Comparison of ENCODE assay signal across 8 cellular contexts in the genomic region with DNA sequence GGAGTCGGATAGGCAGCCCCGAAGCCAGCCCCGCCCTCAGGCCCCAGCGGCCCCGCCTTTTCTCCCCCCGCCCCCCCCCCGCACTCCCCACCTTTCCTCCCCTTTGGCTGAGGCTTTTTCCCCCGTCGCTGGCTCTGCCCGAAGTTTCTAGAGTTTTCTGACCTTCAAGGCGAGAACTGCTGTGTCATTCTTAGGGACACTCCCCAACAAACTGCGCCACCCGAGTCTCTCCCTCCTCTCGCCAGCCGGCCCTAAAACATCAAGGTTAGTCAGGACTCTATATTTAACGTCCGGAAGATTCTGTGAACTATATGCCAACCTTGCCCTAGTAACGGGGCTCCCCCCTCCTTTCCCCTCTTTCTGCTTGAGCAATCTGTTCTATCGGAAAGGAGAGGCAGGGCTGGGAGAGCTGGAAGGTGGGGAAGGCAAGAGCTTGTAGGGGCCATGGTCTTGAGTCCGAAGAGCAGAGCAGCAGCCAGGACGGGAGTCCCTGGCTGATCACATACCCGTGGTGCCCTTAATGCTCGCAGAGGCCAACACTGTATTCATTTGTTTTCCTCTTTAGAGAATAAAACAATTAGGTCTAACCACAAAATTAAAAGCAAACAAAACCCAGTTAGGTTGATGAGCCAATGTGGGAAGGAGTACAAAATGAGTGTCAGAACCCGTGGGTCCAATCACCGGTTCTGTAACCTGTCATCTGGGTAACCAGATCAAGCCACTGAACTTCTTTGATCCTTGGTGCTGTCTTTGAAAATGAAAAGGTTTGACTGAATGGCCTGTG. TPM values are rescaled to one million over a fixed set of nuclear protein-coding genes. Genes with fewer than 3 reads are reported as not detected.
DNase-seq lines count a peak whose midpoint lies in the region; ATAC-seq and TF ChIP-seq lines count a peak whose summit lies in the region.

No MANE protein-coding gene starts in this region.

- no peaks in the 10 kb centered on the region for H3K9me3 Mint-ChIP-seq in activated naive CD4-positive, alpha-beta T cell treated with anti-CD3 and anti-CD28 coated beads for 36 hours

- H3K79me2 ChIP-seq in neural cell (replicated peaks; ENCODE audit: insufficient read depth, low read length), result no peaks in the 10 kb centered on the region

- H3K27ac Mint-ChIP-seq in activated naive CD4-positive, alpha-beta T cell treated with anti-CD3 and anti-CD28 coated beads for 36 hours, result peak overlapping the region; percentile 92

- no peak for TF ChIP-seq RAD21 in neural cell (conservative IDR thresholded peaks at IDR 0.05)

- no peaks in the 10 kb centered on the region for H3K36me3 Mint-ChIP-seq in activated naive CD4-positive, alpha-beta T cell treated with anti-CD3 and anti-CD28 coated beads for 36 hours (ENCODE audit: low read depth)

- 0 to 1% methylated on average over 9 to 19 of the region's 25 CpGs for WGBS in gastroesophageal sphincter (ENCODE audit: low coverage in 1 of 2), 2 donors

- H3K9me3 ChIP-seq in gastroesophageal sphincter, result no peaks in the 10 kb centered on the region
- no peaks in the 10 kb centered on the region for H3K9me3 ChIP-seq in neural cell (ENCODE audit: low read length)
- H3K9me3 ChIP-seq in tibial artery, result no peaks in the 10 kb centered on the region

- intact Hi-C loops in activated naive CD4-positive, alpha-beta T cell treated with anti-CD3 and anti-CD28 coated beads for 36 hours (cut with micrococcal nuclease), result loop anchor here (2.0 to 10.0 kb wide), 3 partner anchors 25 to 1153 kb away; partner anchors contain the start of gene MICB
- intact Hi-C loops in tibial artery (cut with DNase I; ENCODE audit: low total_unique reads), result no loop called here

- TF ChIP-seq POLR2A in gastroesophageal sphincter (IDR thresholded peaks at IDR 0.05), result peak; percentile 50 to 58

- no peaks in the 10 kb centered on the region for H4K20me1 ChIP-seq in neural cell (ENCODE audit: insufficient read depth)

- H2AFZ ChIP-seq in neural cell (ENCODE audit: low read depth, low read length), result no peak overlapping the region

- H3K36me3 ChIP-seq in gastroesophageal sphincter (no peaks in the 10 kb centered on the region), neural cell (ENCODE audit: insufficient read depth, low read length) (no peaks in the 10 kb centered on the region), tibial artery (no peaks in the 10 kb centered on the region)

- H3K27ac ChIP-seq in gastroesophageal sphincter (peak overlapping the region; percentile 91 to 99 (median 96)), neural cell (ENCODE audit: low read length) (no peak overlapping the region), tibial artery (peak overlapping the region; percentile 91)

- no peaks in the 10 kb centered on the region for H3K27me3 Mint-ChIP-seq in activated naive CD4-positive, alpha-beta T cell treated with anti-CD3 and anti-CD28 coated beads for 36 hours (ENCODE audit: low read depth)

- CTCF ChIA-PET in activated naive CD4-positive, alpha-beta T cell treated with anti-CD3 and anti-CD28 coated beads for 36 hours (lab: Charles Lee), result interaction anchor here (0.7 to 1.1 kb wide), 2 partner anchors 16 to 18 kb away, joined by 3 to 4 read pairs; partner anchors contain the start of gene LSM2

- no peak overlapping the region for H3K9ac ChIP-seq in neural cell (ENCODE audit: low read length)

- H3K4me1 Mint-ChIP-seq in activated naive CD4-positive, alpha-beta T cell treated with anti-CD3 and anti-CD28 coated beads for 36 hours (ENCODE audit: low read depth), result peaks cover 66% of the 10 kb centered on the region

- no peak for TF ChIP-seq EP300 in gastroesophageal sphincter (IDR thresholded peaks at IDR 0.05)
- no peak for TF ChIP-seq EP300 in neural cell (conservative IDR thresholded peaks at IDR 0.05; ENCODE audit: poor library complexity, severe bottlenecking)

- peaks cover 3% of the 10 kb centered on the region for H3F3A ChIP-seq in neural cell (ENCODE audit: insufficient read depth, low read length, poor library complexity, severe bottlenecking)

- no peaks in the 10 kb centered on the region for H3K9me2 ChIP-seq in neural cell (ENCODE audit: insufficient read depth, low read length)

- peak overlapping the region; percentile 78 for H3K4me3 Mint-ChIP-seq in activated naive CD4-positive, alpha-beta T cell treated with anti-CD3 and anti-CD28 coated beads for 36 hours

- TF ChIP-seq CTCF in gastroesophageal sphincter (IDR thresholded peaks at IDR 0.05) (no peak), neural cell (IDR thresholded peaks at IDR 0.05; ENCODE audit: poor library complexity, severe bottlenecking) (no peak), tibial artery (IDR thresholded peaks at IDR 0.05) (no peak)

- DNase-seq in GF-D8 (lab: John Stamatoyannopoulos, UW), result peak; percentile 81
- DNase-seq in SHP77 (lab: John Stamatoyannopoulos, UW), result peak; percentile 51 to 62
- peak; percentile 83 for DNase-seq in activated naive CD4-positive, alpha-beta T cell treated with anti-CD3 and anti-CD28 coated beads for 36 hours
- DNase-seq in tibial artery, result peak; percentile 90 to 97
- no peak for DNase-seq in NCI-H187 (lab: John Stamatoyannopoulos, UW)

- no peak overlapping the region for H3K4me2 ChIP-seq in neural cell (ENCODE audit: low read length)

- peak; percentile 34 for ATAC-seq in HG02852 (IDR thresholded peaks at IDR 0.05; ENCODE audit: unreplicated experiment)
- ATAC-seq in gastroesophageal sphincter, result peak; percentile 76

- peak overlapping the region; percentile 58 to 61 for H3K4me3 ChIP-seq in gastroesophageal sphincter
- peak overlapping the region; percentile 60 for H3K4me3 ChIP-seq in neural cell (ENCODE audit: low read length)
- H3K4me3 ChIP-seq in tibial artery, result peak overlapping the region; percentile 50 to 69

- H3K27me3 ChIP-seq in gastroesophageal sphincter, result no peaks in the 10 kb centered on the region
- no peaks in the 10 kb centered on the region for H3K27me3 ChIP-seq in neural cell (ENCODE audit: insufficient read depth, low read depth, low read length)
- H3K27me3 ChIP-seq in tibial artery, result no peaks in the 10 kb centered on the region

- H3K4me1 ChIP-seq in gastroesophageal sphincter (peaks cover 0 to 84% (median 39%) of the 10 kb centered on the region in 3 donors), tibial artery (peaks cover 0 to 76% (median 50%) of the 10 kb centered on the region in 4 donors)

TF ChIP-seq in neural cell, 6 proteins besides CTCF, POLR2A, EP300 and RAD21:
- TF ChIP-seq MXI1 (conservative IDR thresholded peaks at IDR 0.05; ENCODE audit: poor library complexity, severe bottlenecking), result no peak
- no peak for TF ChIP-seq EZH2 (IDR thresholded peaks at IDR 0.05; ENCODE audit: borderline replicate concordance, insufficient read depth, low read length, poor library complexity, severe bottlenecking)
- no peak for TF ChIP-seq POLR2AphosphoS5 (IDR thresholded peaks at IDR 0.05)
- no peak for TF ChIP-seq TAF1 (IDR thresholded peaks at IDR 0.05; ENCODE audit: low read depth)
- TF ChIP-seq SMC3 (conservative IDR thresholded peaks at IDR 0.05; ENCODE audit: poor library complexity), result no peak
- TF ChIP-seq, protein P1, sequence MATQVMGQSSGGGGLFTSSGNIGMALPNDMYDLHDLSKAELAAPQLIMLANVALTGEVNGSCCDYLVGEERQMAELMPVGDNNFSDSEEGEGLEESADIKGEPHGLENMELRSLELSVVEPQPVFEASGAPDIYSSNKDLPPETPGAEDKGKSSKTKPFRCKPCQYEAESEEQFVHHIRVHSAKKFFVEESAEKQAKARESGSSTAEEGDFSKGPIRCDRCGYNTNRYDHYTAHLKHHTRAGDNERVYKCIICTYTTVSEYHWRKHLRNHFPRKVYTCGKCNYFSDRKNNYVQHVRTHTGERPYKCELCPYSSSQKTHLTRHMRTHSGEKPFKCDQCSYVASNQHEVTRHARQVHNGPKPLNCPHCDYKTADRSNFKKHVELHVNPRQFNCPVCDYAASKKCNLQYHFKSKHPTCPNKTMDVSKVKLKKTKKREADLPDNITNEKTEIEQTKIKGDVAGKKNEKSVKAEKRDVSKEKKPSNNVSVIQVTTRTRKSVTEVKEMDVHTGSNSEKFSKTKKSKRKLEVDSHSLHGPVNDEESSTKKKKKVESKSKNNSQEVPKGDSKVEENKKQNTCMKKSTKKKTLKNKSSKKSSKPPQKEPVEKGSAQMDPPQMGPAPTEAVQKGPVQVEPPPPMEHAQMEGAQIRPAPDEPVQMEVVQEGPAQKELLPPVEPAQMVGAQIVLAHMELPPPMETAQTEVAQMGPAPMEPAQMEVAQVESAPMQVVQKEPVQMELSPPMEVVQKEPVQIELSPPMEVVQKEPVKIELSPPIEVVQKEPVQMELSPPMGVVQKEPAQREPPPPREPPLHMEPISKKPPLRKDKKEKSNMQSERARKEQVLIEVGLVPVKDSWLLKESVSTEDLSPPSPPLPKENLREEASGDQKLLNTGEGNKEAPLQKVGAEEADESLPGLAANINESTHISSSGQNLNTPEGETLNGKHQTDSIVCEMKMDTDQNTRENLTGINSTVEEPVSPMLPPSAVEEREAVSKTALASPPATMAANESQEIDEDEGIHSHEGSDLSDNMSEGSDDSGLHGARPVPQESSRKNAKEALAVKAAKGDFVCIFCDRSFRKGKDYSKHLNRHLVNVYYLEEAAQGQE (IDR thresholded peaks at IDR 0.05; ENCODE audit: borderline replicate concordance), result no peak

RNA-seq across cellular contexts. Expression of gene HSPA1B, which starts 5.3 kb away (rescaled TPM):
- total RNA-seq in activated naive CD4-positive, alpha-beta T cell treated with anti-CD3 and anti-CD28 coated beads for 36 hours, result 10 to 100 TPM; 47.8 to 50.1 TPM
- 100 to 1,000 TPM; 198 to 260 (median 219) TPM for total RNA-seq in gastroesophageal sphincter
- polyA plus RNA-seq in neural cell, result 120 and 128 TPM in 2 replicates
- 147 and 157 TPM in 2 replicates for polyA minus RNA-seq in neural cell

RNA-seq across cellular contexts. Expression of gene HSPA1A, which starts 6.9 kb away (rescaled TPM):
- 10 to 100 TPM; 19.8 to 23.1 TPM for total RNA-seq in activated naive CD4-positive, alpha-beta T cell treated with anti-CD3 and anti-CD28 coated beads for 36 hours
- total RNA-seq in gastroesophageal sphincter, result 100 to 1,000 TPM; 287 to 496 (median 351) TPM
- polyA plus RNA-seq in neural cell, result 50.9 and 54.5 TPM in 2 replicates
- polyA minus RNA-seq in neural cell, result 48.5 and 59.6 TPM in 2 replicates

RNA-seq across cellular contexts. Expression of gene HSPA1L, which starts 7.1 kb away (rescaled TPM):
- total RNA-seq in activated naive CD4-positive, alpha-beta T cell treated with anti-CD3 and anti-CD28 coated beads for 36 hours, result under 1 TPM; 0.86 to 0.95 TPM
- 1 to 10 TPM; 1.9 to 3.9 (median 2.6) TPM for total RNA-seq in gastroesophageal sphincter
- 1.6 and 2.6 TPM in 2 replicates for polyA plus RNA-seq in neural cell
- 2.2 and 2.8 TPM in 2 replicates for polyA minus RNA-seq in neural cell

RNA-seq across cellular contexts. Expression of gene LSM2, which starts 15.5 kb away (rescaled TPM):
- total RNA-seq in activated naive CD4-positive, alpha-beta T cell treated with anti-CD3 and anti-CD28 coated beads for 36 hours, result 100 to 1,000 TPM; 172 to 174 TPM
- 10 to 100 TPM; 18.0 to 31.7 (median 28.5) TPM for total RNA-seq in gastroesophageal sphincter
- 68.5 and 87.6 TPM in 2 replicates for polyA plus RNA-seq in neural cell
- 18.3 and 20.8 TPM in 2 replicates for polyA minus RNA-seq in neural cell

RNA-seq across cellular contexts. Expression of gene VARS1, which starts 26.7 kb away (rescaled TPM):
- 100 to 1,000 TPM; 157 to 161 TPM for total RNA-seq in activated naive CD4-positive, alpha-beta T cell treated with anti-CD3 and anti-CD28 coated beads for 36 hours
- 10 to 100 TPM; 25.4 to 50.6 (median 29.9) TPM for total RNA-seq in gastroesophageal sphincter
- 40.9 and 49.4 TPM in 2 replicates for polyA plus RNA-seq in neural cell
- 56.0 and 57.1 TPM in 2 replicates for polyA minus RNA-seq in neural cell

Comparison
In these comparisons a context has a peak if more than half of its experiments do, and no peak if none do; other contexts are left out.
1. DNase-seq: peak in GF-D8 (single experiment), SHP77 (2 of 2), activated naive CD4-positive, alpha-beta T cell treated with anti-CD3 and anti-CD28 coated beads for 36 hours (single experiment) and tibial artery (2 of 2); none in NCI-H187 (0 of 2).
2. RNA of gene HSPA1A, which starts 6.9 kb away (total RNA-seq): 287 to 496 TPM in gastroesophageal sphincter; 19.8 to 23.1 TPM in activated naive CD4-positive, alpha-beta T cell treated with anti-CD3 and anti-CD28 coated beads for 36 hours; every median in the first group is over 10 times any median in the second.
3. Peak in every context shown above with its lines, with median percentiles within 50 percentile points of each other: H3K4me3 ChIP-seq.